Comparison of ENCODE assay signal across 8 cellular contexts in the genomic region with DNA sequence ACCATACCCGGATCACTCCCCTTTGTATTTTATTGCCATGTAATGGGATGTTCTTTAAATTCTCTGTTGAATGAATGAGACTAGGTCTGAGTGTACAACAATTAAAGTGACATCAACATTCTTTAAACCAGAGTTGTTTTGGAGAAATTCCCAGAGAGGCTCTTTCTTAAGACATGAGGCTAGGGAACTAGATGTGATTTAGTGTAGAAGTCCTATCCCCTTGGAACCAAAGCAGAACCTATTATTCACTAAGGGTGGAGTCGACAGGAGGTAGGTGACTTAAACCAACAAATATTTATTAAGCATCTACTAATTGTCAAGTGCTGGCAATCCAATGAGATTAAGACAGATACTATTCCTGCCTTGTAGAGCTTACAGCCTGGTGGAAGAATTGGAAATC. TPM values are rescaled to one million over a fixed set of nuclear protein-coding genes. Genes with fewer than 3 reads are reported as not detected.
DNase-seq lines count a peak whose midpoint lies in the region; ATAC-seq, FAIRE-seq and TF ChIP-seq lines count a peak whose summit lies in the region.

No MANE protein-coding gene starts in this region.

- no peak overlapping the region for H3K27ac Mint-ChIP-seq in endodermal cell

- BruUV-seq in OCI-LY7 (replicated peaks; lab: Mats Ljungman, UMichigan) = no TSS peak

- peaks cover 10% of the 10 kb centered on the region for H3K4me1 Mint-ChIP-seq in endodermal cell

- no CpG with 5 or more reads among the region's 2 CpGs for WGBS in endodermal cell (ENCODE audit: insufficient coverage in 1 of 2, insufficient read length in 1 of 2), 2 experiments
- 23 to 56% methylated on average over 2 of the region's 2 CpGs for WGBS in pancreas, 2 donors

- H3K9me3 ChIP-seq in OCI-LY7 (ENCODE audit: low read length) = no peaks in the 10 kb centered on the region
- no peaks in the 10 kb centered on the region for H3K9me3 ChIP-seq in endodermal cell (ENCODE audit: control insufficient read depth, low read length)
- no peaks in the 10 kb centered on the region for H3K9me3 ChIP-seq in pancreas

- H3K9ac ChIP-seq in endodermal cell (ENCODE audit: extremely low read depth, low read length, poor library complexity, severe bottlenecking) = peak overlapping the region; percentile 78

- peak; percentile 67 for DNase-seq in EH (ENCODE audit: low read depth)
- no peak for DNase-seq in OCI-LY7 (ENCODE audit: low spot score)
- no peak for DNase-seq in endodermal cell
- no peak for DNase-seq in pancreas
- no peak for DNase-seq in SHP77 (lab: John Stamatoyannopoulos, UW)
- no peak for DNase-seq in NCI-H524 treated with DMSO at 0.1 percent for 48 hours (lab: John Stamatoyannopoulos, UW)

- no peaks in the 10 kb centered on the region for H3K9me2 ChIP-seq in OCI-LY7 (ENCODE audit: insufficient read depth, low read length)

- peaks cover 60% of the 10 kb centered on the region for H3K36me3 ChIP-seq in OCI-LY7 (ENCODE audit: insufficient read depth, low read length)
- H3K36me3 ChIP-seq in endodermal cell (ENCODE audit: control insufficient read depth, insufficient read depth, low read length) = peaks cover 46% of the 10 kb centered on the region
- H3K36me3 ChIP-seq in pancreas = peaks cover 0 to 31% (median 8%) of the 10 kb centered on the region in 3 donors

- H3K79me2 ChIP-seq in OCI-LY7 (ENCODE audit: insufficient read depth, low read depth, low read length) = peaks cover 42% of the 10 kb centered on the region

- intact Hi-C loops in OCI-LY7 (cut with micrococcal nuclease; ENCODE audit: unreplicated experiment) = loop anchor here (5.0 kb wide), 2 partner anchors 127 to 297 kb away; a partner anchor contains a TSS
- intact Hi-C loops in pancreas (cut with DNase I) = no loop called here

- peak overlapping the region; percentile 100 for H3K4me3 ChIP-seq in OCI-LY7 (ENCODE audit: low read depth, low read length, poor library complexity, severe bottlenecking)
- H3K4me3 ChIP-seq in endodermal cell (ENCODE audit: low read length) = peak overlapping the region; percentile 93
- peak overlapping the region in 3 of 4 donors; percentile 80 to 92 (median 86) for H3K4me3 ChIP-seq in pancreas

- no peak for TF ChIP-seq CTCF in OCI-LY7 (conservative IDR thresholded peaks at IDR 0.05; ENCODE audit: low read length)
- TF ChIP-seq CTCF in endodermal cell (conservative IDR thresholded peaks at IDR 0.05) = no peak
- no peak for TF ChIP-seq CTCF in pancreas (IDR thresholded peaks at IDR 0.05)

- POLR2A ChIA-PET in OCI-LY7 (lab: Charles Lee) = interaction anchor here (0.8 to 0.9 kb wide), 2 partner anchors 14 to 118 kb away, joined by 3 read pairs; no protein-coding TSS in a partner anchor

- H3K4me2 ChIP-seq in OCI-LY7 (ENCODE audit: low read length) = peak overlapping the region; percentile 76

- no peaks in the 10 kb centered on the region for H3K27me3 Mint-ChIP-seq in endodermal cell (ENCODE audit: insufficient read depth)

- H3K27ac ChIP-seq in OCI-LY7 (ENCODE audit: low read depth, low read length, poor library complexity, severe bottlenecking) (no peak overlapping the region), endodermal cell (ENCODE audit: low read depth, low read length) (no peak overlapping the region), pancreas (no peak overlapping the region)

- CTCF ChIA-PET in OCI-LY7 (lab: Charles Lee; ENCODE audit: unreplicated experiment) = no interaction called here

- ATAC-seq in pancreas = no peak
- no peak for ATAC-seq in HG03045 (IDR thresholded peaks at IDR 0.05; ENCODE audit: unreplicated experiment)
- no peak for ATAC-seq in GM21786 (IDR thresholded peaks at IDR 0.05; ENCODE audit: unreplicated experiment)

- peaks cover 32% of the 10 kb centered on the region for H3K36me3 Mint-ChIP-seq in endodermal cell (ENCODE audit: low read depth)

- peak overlapping the region; percentile 83 for H3K4me3 Mint-ChIP-seq in endodermal cell

- H3K4me1 ChIP-seq in OCI-LY7 (ENCODE audit: insufficient read depth, low read length, poor library complexity, severe bottlenecking) = peaks cover 13% of the 10 kb centered on the region
- H3K4me1 ChIP-seq in endodermal cell (ENCODE audit: control insufficient read depth, insufficient read depth, low read length) = no peaks in the 10 kb centered on the region
- H3K4me1 ChIP-seq in pancreas = peaks cover 5 to 19% (median 11%) of the 10 kb centered on the region in 3 donors

- peaks cover 18% of the 10 kb centered on the region for H4K20me1 ChIP-seq in OCI-LY7 (ENCODE audit: insufficient read depth, low read length)

- H3K27me3 ChIP-seq in endodermal cell (ENCODE audit: control insufficient read depth, insufficient read depth, low read length, poor library complexity, severe bottlenecking) (no peaks in the 10 kb centered on the region), pancreas (no peaks in the 10 kb centered on the region)

- no peak for FAIRE-seq in pancreas (lab: Jason Lieb, UNC)

- H2AFZ ChIP-seq in OCI-LY7 (ENCODE audit: low read length) = no peak overlapping the region

- peaks cover 45% of the 10 kb centered on the region for H3K9me3 Mint-ChIP-seq in endodermal cell

RNA-seq across cellular contexts. Expression of a gene that starts 1.7 kb away (rescaled TPM):
- total RNA-seq in OCI-LY7 (2014; rRNA removed; shearing (Covaris generic)) = 27.3 and 27.5 TPM in 2 replicates
- total RNA-seq in OCI-LY7 (2022) (98.5 and 103 TPM in 2 replicates), endodermal cell (100 to 1,000 TPM in 1 of 2 donors, 10 to 100 TPM in 1; 98.3 to 121 TPM), pancreas (10 to 100 TPM; 23.7 to 76.7 (median 62.2) TPM)
- 72.8 TPM for polyA plus RNA-seq in endodermal cell (2013, experiment 1 of 2)
- 77.3 TPM for polyA plus RNA-seq in endodermal cell (2013, experiment 2 of 2)
- 10 to 100 TPM; 12.4 to 27.3 TPM for polyA plus RNA-seq in pancreas

RNA-seq across cellular contexts. Expression of a gene that starts 23.3 kb away (rescaled TPM):
- not detected in 2 replicates for total RNA-seq in OCI-LY7 (2014; rRNA removed; shearing (Covaris generic))
- total RNA-seq in OCI-LY7 (2022) = 0.13 TPM in 1 of 2 replicates, not detected in the other
- total RNA-seq in endodermal cell = 1 to 10 TPM; 1.5 to 1.9 TPM
- polyA plus RNA-seq in endodermal cell (2013, experiment 1 of 2) = 1.5 TPM
- polyA plus RNA-seq in endodermal cell (2013, experiment 2 of 2) = 1.7 TPM
- under 1 TPM; 0.09 to 0.84 (median 0.51) TPM for total RNA-seq in pancreas
- 1 to 10 TPM in 1 of 2 donors, under 1 TPM in 1; 0.99 to 3.6 TPM for polyA plus RNA-seq in pancreas
